In the genomic region with DNA sequence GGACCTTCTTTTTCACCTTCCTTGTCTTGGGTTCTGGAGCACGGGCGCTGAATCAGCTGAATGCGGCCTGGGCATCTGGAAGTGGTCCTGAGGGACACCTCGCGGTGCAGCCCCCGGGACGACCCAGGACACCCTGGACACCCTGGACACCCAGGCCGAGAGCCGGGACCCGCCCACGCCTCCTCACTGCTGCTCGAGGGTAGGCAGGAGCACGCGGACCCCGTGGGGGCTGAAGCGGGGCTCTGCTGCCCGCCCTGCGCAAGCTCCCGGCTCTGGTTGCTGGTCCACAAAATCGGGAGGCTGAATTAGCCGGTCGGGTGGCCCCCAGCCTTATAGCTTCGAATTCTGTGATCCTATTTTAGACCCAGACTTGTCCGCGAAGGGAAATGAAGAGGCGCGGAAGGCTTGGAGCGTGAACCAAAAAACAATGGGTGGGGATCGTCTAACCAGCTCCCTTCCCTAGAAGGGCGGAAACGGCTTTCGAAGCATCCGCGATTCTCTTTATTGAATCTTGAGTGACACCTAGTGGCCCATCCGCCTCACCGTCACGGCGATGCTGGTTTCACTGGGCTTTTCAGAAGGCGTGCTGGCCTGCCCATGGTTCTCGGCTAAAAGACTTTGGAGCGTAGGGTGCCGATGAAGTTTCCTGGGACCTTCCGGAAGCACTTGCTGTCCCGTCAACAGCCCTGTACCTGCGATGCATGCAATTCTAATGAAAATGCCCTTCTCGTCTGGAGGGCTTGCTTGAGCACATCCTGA, we compare ENCODE assay signal across 1 cellular context.
TF ChIP-seq lines count a peak whose summit lies in the region.

No MANE protein-coding gene starts in this region.

TF ChIP-seq in K562, 482 proteins besides CTCF, POLR2A, EP300 and RAD21 (continued from another document and continues in another):
- TF ChIP-seq, protein P1, sequence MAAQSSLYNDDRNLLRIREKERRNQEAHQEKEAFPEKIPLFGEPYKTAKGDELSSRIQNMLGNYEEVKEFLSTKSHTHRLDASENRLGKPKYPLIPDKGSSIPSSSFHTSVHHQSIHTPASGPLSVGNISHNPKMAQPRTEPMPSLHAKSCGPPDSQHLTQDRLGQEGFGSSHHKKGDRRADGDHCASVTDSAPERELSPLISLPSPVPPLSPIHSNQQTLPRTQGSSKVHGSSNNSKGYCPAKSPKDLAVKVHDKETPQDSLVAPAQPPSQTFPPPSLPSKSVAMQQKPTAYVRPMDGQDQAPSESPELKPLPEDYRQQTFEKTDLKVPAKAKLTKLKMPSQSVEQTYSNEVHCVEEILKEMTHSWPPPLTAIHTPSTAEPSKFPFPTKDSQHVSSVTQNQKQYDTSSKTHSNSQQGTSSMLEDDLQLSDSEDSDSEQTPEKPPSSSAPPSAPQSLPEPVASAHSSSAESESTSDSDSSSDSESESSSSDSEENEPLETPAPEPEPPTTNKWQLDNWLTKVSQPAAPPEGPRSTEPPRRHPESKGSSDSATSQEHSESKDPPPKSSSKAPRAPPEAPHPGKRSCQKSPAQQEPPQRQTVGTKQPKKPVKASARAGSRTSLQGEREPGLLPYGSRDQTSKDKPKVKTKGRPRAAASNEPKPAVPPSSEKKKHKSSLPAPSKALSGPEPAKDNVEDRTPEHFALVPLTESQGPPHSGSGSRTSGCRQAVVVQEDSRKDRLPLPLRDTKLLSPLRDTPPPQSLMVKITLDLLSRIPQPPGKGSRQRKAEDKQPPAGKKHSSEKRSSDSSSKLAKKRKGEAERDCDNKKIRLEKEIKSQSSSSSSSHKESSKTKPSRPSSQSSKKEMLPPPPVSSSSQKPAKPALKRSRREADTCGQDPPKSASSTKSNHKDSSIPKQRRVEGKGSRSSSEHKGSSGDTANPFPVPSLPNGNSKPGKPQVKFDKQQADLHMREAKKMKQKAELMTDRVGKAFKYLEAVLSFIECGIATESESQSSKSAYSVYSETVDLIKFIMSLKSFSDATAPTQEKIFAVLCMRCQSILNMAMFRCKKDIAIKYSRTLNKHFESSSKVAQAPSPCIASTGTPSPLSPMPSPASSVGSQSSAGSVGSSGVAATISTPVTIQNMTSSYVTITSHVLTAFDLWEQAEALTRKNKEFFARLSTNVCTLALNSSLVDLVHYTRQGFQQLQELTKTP (IDR thresholded peaks at IDR 0.05; ENCODE audit: low read depth in 1 of 2, partially characterized antibody in 2 of 2): no peak
- TF ChIP-seq ETV5 (CRISPR knock-in tag; IDR thresholded peaks at IDR 0.05; ENCODE audit: low read depth): no peak
- TF ChIP-seq, protein P2, sequence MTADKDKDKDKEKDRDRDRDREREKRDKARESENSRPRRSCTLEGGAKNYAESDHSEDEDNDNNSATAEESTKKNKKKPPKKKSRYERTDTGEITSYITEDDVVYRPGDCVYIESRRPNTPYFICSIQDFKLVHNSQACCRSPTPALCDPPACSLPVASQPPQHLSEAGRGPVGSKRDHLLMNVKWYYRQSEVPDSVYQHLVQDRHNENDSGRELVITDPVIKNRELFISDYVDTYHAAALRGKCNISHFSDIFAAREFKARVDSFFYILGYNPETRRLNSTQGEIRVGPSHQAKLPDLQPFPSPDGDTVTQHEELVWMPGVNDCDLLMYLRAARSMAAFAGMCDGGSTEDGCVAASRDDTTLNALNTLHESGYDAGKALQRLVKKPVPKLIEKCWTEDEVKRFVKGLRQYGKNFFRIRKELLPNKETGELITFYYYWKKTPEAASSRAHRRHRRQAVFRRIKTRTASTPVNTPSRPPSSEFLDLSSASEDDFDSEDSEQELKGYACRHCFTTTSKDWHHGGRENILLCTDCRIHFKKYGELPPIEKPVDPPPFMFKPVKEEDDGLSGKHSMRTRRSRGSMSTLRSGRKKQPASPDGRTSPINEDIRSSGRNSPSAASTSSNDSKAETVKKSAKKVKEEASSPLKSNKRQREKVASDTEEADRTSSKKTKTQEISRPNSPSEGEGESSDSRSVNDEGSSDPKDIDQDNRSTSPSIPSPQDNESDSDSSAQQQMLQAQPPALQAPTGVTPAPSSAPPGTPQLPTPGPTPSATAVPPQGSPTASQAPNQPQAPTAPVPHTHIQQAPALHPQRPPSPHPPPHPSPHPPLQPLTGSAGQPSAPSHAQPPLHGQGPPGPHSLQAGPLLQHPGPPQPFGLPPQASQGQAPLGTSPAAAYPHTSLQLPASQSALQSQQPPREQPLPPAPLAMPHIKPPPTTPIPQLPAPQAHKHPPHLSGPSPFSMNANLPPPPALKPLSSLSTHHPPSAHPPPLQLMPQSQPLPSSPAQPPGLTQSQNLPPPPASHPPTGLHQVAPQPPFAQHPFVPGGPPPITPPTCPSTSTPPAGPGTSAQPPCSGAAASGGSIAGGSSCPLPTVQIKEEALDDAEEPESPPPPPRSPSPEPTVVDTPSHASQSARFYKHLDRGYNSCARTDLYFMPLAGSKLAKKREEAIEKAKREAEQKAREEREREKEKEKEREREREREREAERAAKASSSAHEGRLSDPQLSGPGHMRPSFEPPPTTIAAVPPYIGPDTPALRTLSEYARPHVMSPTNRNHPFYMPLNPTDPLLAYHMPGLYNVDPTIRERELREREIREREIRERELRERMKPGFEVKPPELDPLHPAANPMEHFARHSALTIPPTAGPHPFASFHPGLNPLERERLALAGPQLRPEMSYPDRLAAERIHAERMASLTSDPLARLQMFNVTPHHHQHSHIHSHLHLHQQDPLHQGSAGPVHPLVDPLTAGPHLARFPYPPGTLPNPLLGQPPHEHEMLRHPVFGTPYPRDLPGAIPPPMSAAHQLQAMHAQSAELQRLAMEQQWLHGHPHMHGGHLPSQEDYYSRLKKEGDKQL (CRISPR knock-in tag; IDR thresholded peaks at IDR 0.05; ENCODE audit: borderline replicate concordance): no peak
- TF ChIP-seq, protein P3, sequence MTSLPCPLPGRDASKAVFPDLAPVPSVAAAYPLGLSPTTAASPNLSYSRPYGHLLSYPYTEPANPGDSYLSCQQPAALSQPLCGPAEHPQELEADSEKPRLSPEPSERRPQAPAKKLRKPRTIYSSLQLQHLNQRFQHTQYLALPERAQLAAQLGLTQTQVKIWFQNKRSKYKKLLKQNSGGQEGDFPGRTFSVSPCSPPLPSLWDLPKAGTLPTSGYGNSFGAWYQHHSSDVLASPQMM (CRISPR knock-in tag; IDR thresholded peaks at IDR 0.05): no peak
- TF ChIP-seq, protein P4, sequence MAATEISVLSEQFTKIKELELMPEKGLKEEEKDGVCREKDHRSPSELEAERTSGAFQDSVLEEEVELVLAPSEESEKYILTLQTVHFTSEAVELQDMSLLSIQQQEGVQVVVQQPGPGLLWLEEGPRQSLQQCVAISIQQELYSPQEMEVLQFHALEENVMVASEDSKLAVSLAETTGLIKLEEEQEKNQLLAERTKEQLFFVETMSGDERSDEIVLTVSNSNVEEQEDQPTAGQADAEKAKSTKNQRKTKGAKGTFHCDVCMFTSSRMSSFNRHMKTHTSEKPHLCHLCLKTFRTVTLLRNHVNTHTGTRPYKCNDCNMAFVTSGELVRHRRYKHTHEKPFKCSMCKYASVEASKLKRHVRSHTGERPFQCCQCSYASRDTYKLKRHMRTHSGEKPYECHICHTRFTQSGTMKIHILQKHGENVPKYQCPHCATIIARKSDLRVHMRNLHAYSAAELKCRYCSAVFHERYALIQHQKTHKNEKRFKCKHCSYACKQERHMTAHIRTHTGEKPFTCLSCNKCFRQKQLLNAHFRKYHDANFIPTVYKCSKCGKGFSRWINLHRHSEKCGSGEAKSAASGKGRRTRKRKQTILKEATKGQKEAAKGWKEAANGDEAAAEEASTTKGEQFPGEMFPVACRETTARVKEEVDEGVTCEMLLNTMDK (IDR thresholded peaks at IDR 0.05; ENCODE audit: borderline replicate concordance, insufficient read depth, low read depth, low read length, poor library complexity, severe bottlenecking): no peak
- TF ChIP-seq TRIM24 (IDR thresholded peaks at IDR 0.05): no peak
- no peak for TF ChIP-seq ETV6 (IDR thresholded peaks at IDR 0.05; ENCODE audit: borderline replicate concordance in 1 of 2, low read depth in 2 of 2, low read length in 1 of 2)
- TF ChIP-seq ETV6 (CRISPR knock-in tag; IDR thresholded peaks at IDR 0.05; ENCODE audit: borderline replicate concordance): no peak
- TF ChIP-seq LARP7 (IDR thresholded peaks at IDR 0.05): no peak
- TF ChIP-seq ELF2 (CRISPR knock-in tag; IDR thresholded peaks at IDR 0.05): no peak
- TF ChIP-seq, protein P5, sequence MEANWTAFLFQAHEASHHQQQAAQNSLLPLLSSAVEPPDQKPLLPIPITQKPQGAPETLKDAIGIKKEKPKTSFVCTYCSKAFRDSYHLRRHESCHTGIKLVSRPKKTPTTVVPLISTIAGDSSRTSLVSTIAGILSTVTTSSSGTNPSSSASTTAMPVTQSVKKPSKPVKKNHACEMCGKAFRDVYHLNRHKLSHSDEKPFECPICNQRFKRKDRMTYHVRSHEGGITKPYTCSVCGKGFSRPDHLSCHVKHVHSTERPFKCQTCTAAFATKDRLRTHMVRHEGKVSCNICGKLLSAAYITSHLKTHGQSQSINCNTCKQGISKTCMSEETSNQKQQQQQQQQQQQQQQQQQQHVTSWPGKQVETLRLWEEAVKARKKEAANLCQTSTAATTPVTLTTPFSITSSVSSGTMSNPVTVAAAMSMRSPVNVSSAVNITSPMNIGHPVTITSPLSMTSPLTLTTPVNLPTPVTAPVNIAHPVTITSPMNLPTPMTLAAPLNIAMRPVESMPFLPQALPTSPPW (CRISPR knock-in tag; IDR thresholded peaks at IDR 0.05): no peak
- no peak for TF ChIP-seq ZNF354B (CRISPR knock-in tag; IDR thresholded peaks at IDR 0.05)
- no peak for TF ChIP-seq FOXK1 (CRISPR knock-in tag; IDR thresholded peaks at IDR 0.05; ENCODE audit: borderline replicate concordance)
- TF ChIP-seq RUNX1 (IDR thresholded peaks at IDR 0.05; ENCODE audit: low read depth): no peak
- peak; percentile 27; the same call in 1 of the 2 replicates for TF ChIP-seq ESRRA (IDR thresholded peaks at IDR 0.05; ENCODE audit: borderline replicate concordance, low read depth)
- no peak for TF ChIP-seq ZNF445 (CRISPR knock-in tag; IDR thresholded peaks at IDR 0.05; ENCODE audit: low read depth)
- TF ChIP-seq ZNF197 (CRISPR knock-in tag; IDR thresholded peaks at IDR 0.05; ENCODE audit: low read depth): no peak
- no peak for TF ChIP-seq SETDB1 (IDR thresholded peaks at IDR 0.05; ENCODE audit: low read length)
- peak; percentile 49; the same call in 1 of the 2 replicates for TF ChIP-seq CREM (IDR thresholded peaks at IDR 0.05; ENCODE audit: low read depth)
- no peak for TF ChIP-seq CHD4 (IDR thresholded peaks at IDR 0.05; ENCODE audit: insufficient read depth, insufficient replicate concordance, low read depth, low read length, poor library complexity, severe bottlenecking)
- TF ChIP-seq ZNF41 (CRISPR knock-in tag; conservative IDR thresholded peaks at IDR 0.05): no peak
- no peak for TF ChIP-seq TAF7 (tag; IDR thresholded peaks at IDR 0.05)
- TF ChIP-seq KDM1A (IDR thresholded peaks at IDR 0.05): no peak
- peak in 1 of 2 experiments; percentile 69; a peak in 1 of 4 replicates for TF ChIP-seq RCOR1 (IDR thresholded peaks at IDR 0.05; ENCODE audit: borderline replicate concordance in 1 of 2, low read depth in 2 of 2, low read length in 2 of 2)
- TF ChIP-seq HMG20B (CRISPR knock-in tag; IDR thresholded peaks at IDR 0.05): no peak
- no peak for TF ChIP-seq MEF2A (IDR thresholded peaks at IDR 0.05; ENCODE audit: control insufficient read depth, low read depth, low read length)
- TF ChIP-seq, protein P6, sequence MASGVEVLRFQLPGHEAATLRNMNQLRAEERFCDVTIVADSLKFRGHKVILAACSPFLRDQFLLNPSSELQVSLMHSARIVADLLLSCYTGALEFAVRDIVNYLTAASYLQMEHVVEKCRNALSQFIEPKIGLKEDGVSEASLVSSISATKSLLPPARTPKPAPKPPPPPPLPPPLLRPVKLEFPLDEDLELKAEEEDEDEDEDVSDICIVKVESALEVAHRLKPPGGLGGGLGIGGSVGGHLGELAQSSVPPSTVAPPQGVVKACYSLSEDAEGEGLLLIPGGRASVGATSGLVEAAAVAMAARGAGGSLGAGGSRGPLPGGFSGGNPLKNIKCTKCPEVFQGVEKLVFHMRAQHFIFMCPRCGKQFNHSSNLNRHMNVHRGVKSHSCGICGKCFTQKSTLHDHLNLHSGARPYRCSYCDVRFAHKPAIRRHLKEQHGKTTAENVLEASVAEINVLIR (CRISPR knock-in tag; IDR thresholded peaks at IDR 0.05): no peak
- TF ChIP-seq TEAD1 (CRISPR knock-in tag; IDR thresholded peaks at IDR 0.05): no peak
- TF ChIP-seq RAD51 (IDR thresholded peaks at IDR 0.05; ENCODE audit: borderline replicate concordance, low read depth): no peak
- no peak for TF ChIP-seq HIVEP1 (CRISPR knock-in tag; IDR thresholded peaks at IDR 0.05)
- TF ChIP-seq, protein P7, sequence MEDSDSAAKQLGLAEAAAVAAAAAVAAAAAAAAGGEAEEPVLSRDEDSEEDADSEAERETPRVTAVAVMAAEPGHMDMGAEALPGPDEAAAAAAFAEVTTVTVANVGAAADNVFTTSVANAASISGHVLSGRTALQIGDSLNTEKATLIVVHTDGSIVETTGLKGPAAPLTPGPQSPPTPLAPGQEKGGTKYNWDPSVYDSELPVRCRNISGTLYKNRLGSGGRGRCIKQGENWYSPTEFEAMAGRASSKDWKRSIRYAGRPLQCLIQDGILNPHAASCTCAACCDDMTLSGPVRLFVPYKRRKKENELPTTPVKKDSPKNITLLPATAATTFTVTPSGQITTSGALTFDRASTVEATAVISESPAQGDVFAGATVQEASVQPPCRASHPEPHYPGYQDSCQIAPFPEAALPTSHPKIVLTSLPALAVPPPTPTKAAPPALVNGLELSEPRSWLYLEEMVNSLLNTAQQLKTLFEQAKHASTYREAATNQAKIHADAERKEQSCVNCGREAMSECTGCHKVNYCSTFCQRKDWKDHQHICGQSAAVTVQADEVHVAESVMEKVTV (CRISPR knock-in tag; IDR thresholded peaks at IDR 0.05): peak; percentile 86
- no peak for TF ChIP-seq ZNF121 (CRISPR knock-in tag; conservative IDR thresholded peaks at IDR 0.05)
- no peak for TF ChIP-seq ZNF583 (CRISPR knock-in tag; IDR thresholded peaks at IDR 0.05)
- TF ChIP-seq MAZ (CRISPR knock-in tag; conservative IDR thresholded peaks at IDR 0.05 in 1 of 2, IDR thresholded peaks at IDR 0.05 in 1 of 2): peak in 1 of 2 experiments; percentile 57; a peak in 2 of 4 replicates
- no peak for TF ChIP-seq NCOA2 (IDR thresholded peaks at IDR 0.05; ENCODE audit: partially characterized antibody in 2 of 2)
- TF ChIP-seq ZNF324 (CRISPR knock-in tag; IDR thresholded peaks at IDR 0.05): no peak
- no peak for TF ChIP-seq PYGO2 (tag; IDR thresholded peaks at IDR 0.05)
- TF ChIP-seq ZNF232 (CRISPR knock-in tag; IDR thresholded peaks at IDR 0.05): no peak
- no peak for TF ChIP-seq RNF2 (IDR thresholded peaks at IDR 0.05)
